ENCODE assay signal across 1 cellular context in genomic region chr14:103227076-103227475, GRCh38.
TF ChIP-seq lines count a peak whose summit lies in the region.

No MANE protein-coding gene starts in this region.

TF ChIP-seq in H1, 55 proteins besides CTCF, POLR2A, EP300 and RAD21 (continued from another document):
- TF ChIP-seq CHD7 (IDR thresholded peaks at IDR 0.05; ENCODE audit: insufficient replicate concordance, low read length) (no peak), YY1 (IDR thresholded peaks at IDR 0.05; ENCODE audit: low read depth, low read length) (no peak)
